ENCODE assay signal across 9 cellular contexts in genomic region chr11:69297926-69298777, GRCh38. TPM values are rescaled to one million over a fixed set of nuclear protein-coding genes. Genes with fewer than 3 reads are reported as not detected.
DNase-seq lines count a peak whose midpoint lies in the region; ATAC-seq lines count a peak whose summit lies in the region.
"Had no signal": no experiment of that assay in that cellular context is flagged by ENCODE, and none has a peak within 500 bp of the region (broad histone marks: within the 10 kb centered on the region; RNA-seq: fewer than 3 reads in every experiment).

No MANE protein-coding gene starts in this region.

- H3K4me1 Mint-ChIP-seq in IgD-negative memory B cell, result peaks cover 13 to 52% (median 47%) of the 10 kb centered on the region in 3 donors
- H3K4me1 Mint-ChIP-seq in naive thymus-derived CD4-positive, alpha-beta T cell, result peaks cover 43 to 73% (median 60%) of the 10 kb centered on the region in 7 donors

- peaks cover 11 to 55% of the 10 kb centered on the region in 2 donors for H3K4me1 ChIP-seq in esophagus (ENCODE audit: control insufficient read depth in 2 of 2, insufficient read depth in 2 of 2, low read length in 1 of 2)
- H3K4me1 ChIP-seq in naive thymus-derived CD4-positive, alpha-beta T cell (ENCODE audit: control insufficient read depth in 2 of 2, insufficient read depth in 2 of 2, low read length in 2 of 2), result peaks cover 33 to 36% of the 10 kb centered on the region in 2 donors

- H3K27me3 ChIP-seq in esophagus (ENCODE audit: control insufficient read depth in 1 of 2, insufficient read depth in 2 of 2, low read length in 2 of 2), result no peaks in the 10 kb centered on the region
- H3K27me3 ChIP-seq in naive thymus-derived CD4-positive, alpha-beta T cell (ENCODE audit: control insufficient read depth in 2 of 2, insufficient read depth in 2 of 2, low read length in 2 of 2), result no peaks in the 10 kb centered on the region
- H3K27me3 ChIP-seq: cardiac muscle cell had no signal

- intact Hi-C loops in naive thymus-derived CD4-positive, alpha-beta T cell (cut with micrococcal nuclease), result loop anchor here (1.0 to 10.0 kb wide), 8 partner anchors 14 to 461 kb away; no protein-coding TSS in a partner anchor

- no peaks in the 10 kb centered on the region for H3K36me3 Mint-ChIP-seq in IgD-negative memory B cell
- peaks cover 0 to 1% (median 0%) of the 10 kb centered on the region in 5 donors for H3K36me3 Mint-ChIP-seq in naive thymus-derived CD4-positive, alpha-beta T cell

- 34 to 36% methylated on average over 26 of the region's 26 CpGs for WGBS in esophagus, 2 donors

- H3K9me3 ChIP-seq in esophagus (ENCODE audit: control insufficient read depth in 2 of 2, insufficient read depth in 1 of 2, low read depth in 1 of 2, low read length in 1 of 2), result no peaks in the 10 kb centered on the region
- no peaks in the 10 kb centered on the region for H3K9me3 ChIP-seq in naive thymus-derived CD4-positive, alpha-beta T cell (ENCODE audit: control insufficient read depth in 2 of 3, low read length in 3 of 3)

- DNase-seq in GDM1 (lab: John Stamatoyannopoulos, UW) (peak; percentile 72), UCSD-AML1 (lab: John Stamatoyannopoulos, UW; ENCODE audit: unreplicated experiment) (peak; percentile 67), DMS79 (lab: John Stamatoyannopoulos, UW) (no peak), NCI-H524 treated with DMSO at 0.1 percent for 48 hours (lab: John Stamatoyannopoulos, UW) (no peak)
- DNase-seq in naive thymus-derived CD4-positive, alpha-beta T cell, result peak in 8 of 9 donors; percentile 31 to 63 (median 61)

- H3K27ac ChIP-seq in esophagus (ENCODE audit: low read depth in 2 of 2, low read length in 1 of 2), result peak overlapping the region; percentile 91 to 95
- peak overlapping the region; percentile 59 for H3K27ac ChIP-seq in naive thymus-derived CD4-positive, alpha-beta T cell (ENCODE audit: low read depth, low read length)
- H3K27ac ChIP-seq: cardiac muscle cell had no signal

- peak overlapping the region; percentile 41 to 94 (median 80) for H3K4me3 Mint-ChIP-seq in IgD-negative memory B cell
- H3K4me3 Mint-ChIP-seq in naive thymus-derived CD4-positive, alpha-beta T cell, result peak overlapping the region; percentile 35 to 90 (median 87)

- peak overlapping the region; percentile 7 to 32 for H3K4me3 ChIP-seq in esophagus (ENCODE audit: low read depth in 1 of 2, low read length in 2 of 2)
- peak overlapping the region; percentile 39 for H3K4me3 ChIP-seq in naive thymus-derived CD4-positive, alpha-beta T cell (ENCODE audit: low read length)
- H3K4me3 ChIP-seq: cardiac muscle cell had no signal

- H3K9me3 Mint-ChIP-seq in IgD-negative memory B cell, result no peaks in the 10 kb centered on the region
- peaks cover 0 to 2% (median 0%) of the 10 kb centered on the region in 11 donors for H3K9me3 Mint-ChIP-seq in naive thymus-derived CD4-positive, alpha-beta T cell

- ATAC-seq in GM21529 (IDR thresholded peaks at IDR 0.05; ENCODE audit: unreplicated experiment), result peak; percentile 53
- ATAC-seq in naive thymus-derived CD4-positive, alpha-beta T cell, result peak; percentile 57

- H3K27me3 Mint-ChIP-seq in IgD-negative memory B cell, result no peaks in the 10 kb centered on the region
- no peaks in the 10 kb centered on the region for H3K27me3 Mint-ChIP-seq in naive thymus-derived CD4-positive, alpha-beta T cell

- peak overlapping the region; percentile 84 to 97 (median 96) for H3K27ac Mint-ChIP-seq in IgD-negative memory B cell
- peak overlapping the region; percentile 56 to 93 (median 87) for H3K27ac Mint-ChIP-seq in naive thymus-derived CD4-positive, alpha-beta T cell

- POLR2A ChIA-PET in naive thymus-derived CD4-positive, alpha-beta T cell (lab: Charles Lee), result interaction anchor here (2.3 kb wide), 1 partner anchor 9 kb away, joined by 7 read pairs; no protein-coding TSS in a partner anchor

- CTCF ChIA-PET in naive thymus-derived CD4-positive, alpha-beta T cell (lab: Charles Lee), result interaction anchor here (0.6 kb wide), 1 partner anchor 59 kb away, joined by 3 read pairs; no protein-coding TSS in a partner anchor

- peaks cover 0 to 3% of the 10 kb centered on the region in 2 donors for H3K36me3 ChIP-seq in esophagus (ENCODE audit: control insufficient read depth in 2 of 2, insufficient read depth in 2 of 2, low read length in 1 of 2)
- no peaks in the 10 kb centered on the region for H3K36me3 ChIP-seq in naive thymus-derived CD4-positive, alpha-beta T cell (ENCODE audit: control insufficient read depth in 2 of 3, insufficient read depth in 3 of 3, low read length in 3 of 3)
- H3K36me3 ChIP-seq: cardiac muscle cell had no signal

RNA-seq across cellular contexts. Expression of gene MYEOV, which starts 4.2 kb away (rescaled TPM):
- 1.4 TPM for polyA plus RNA-seq in IgD-negative memory B cell
- polyA plus RNA-seq in esophagus, result 10 to 100 TPM; 18.3 to 32.2 TPM
- under 1 TPM in 2 of 5 experiments, not detected in 3; 0.20 to 0.32 TPM for total RNA-seq in naive thymus-derived CD4-positive, alpha-beta T cell
- not detected for polyA plus RNA-seq in naive thymus-derived CD4-positive, alpha-beta T cell
- polyA plus RNA-seq: cardiac muscle cell had no signal

Comparison
In these comparisons a context has a peak if more than half of its experiments do, and no peak if none do; other contexts are left out.
1. DNase-seq: peak in GDM1 (single experiment), UCSD-AML1 (single experiment) and naive thymus-derived CD4-positive, alpha-beta T cell (8 of 9); none in DMS79 (single experiment) and NCI-H524 treated with DMSO at 0.1 percent for 48 hours (single experiment).